30 cellular contexts compared by ENCODE assay signal in the genomic region with DNA sequence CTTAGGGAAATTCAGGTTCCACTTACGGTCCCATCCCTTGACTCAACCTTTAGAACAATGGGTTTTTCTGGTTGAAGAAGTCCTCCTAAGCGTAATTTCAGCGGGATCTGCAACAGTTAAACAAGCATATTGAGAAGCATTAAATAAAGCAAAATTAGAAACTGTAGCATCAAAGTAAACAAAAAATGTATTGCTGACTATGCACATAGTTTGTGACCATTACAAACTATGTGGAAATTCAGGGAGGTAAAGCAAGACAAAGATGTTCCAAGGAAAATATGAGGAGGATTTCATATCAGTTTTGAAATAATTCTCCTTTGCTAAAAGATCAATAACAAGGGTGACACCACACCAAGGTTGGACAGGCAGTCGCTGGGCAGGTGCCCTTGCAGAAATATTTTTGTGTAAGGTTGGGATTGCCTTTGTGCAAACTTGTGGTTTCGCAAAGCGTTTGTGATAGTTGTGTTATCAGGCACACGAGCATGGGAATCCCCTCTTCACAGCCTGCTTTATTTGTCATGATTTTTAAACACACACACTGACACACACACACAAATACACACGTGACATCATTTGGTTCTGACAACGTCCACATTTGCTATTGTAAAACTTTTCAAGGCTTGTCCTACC. TPM values are rescaled to one million over a fixed set of nuclear protein-coding genes. Genes with fewer than 3 reads are reported as not detected.
DNase-seq lines count a peak whose midpoint lies in the region; ATAC-seq, FAIRE-seq and TF ChIP-seq lines count a peak whose summit lies in the region.
"Had no signal": no experiment of that assay in that cellular context is flagged by ENCODE, and none has a peak within 500 bp of the region (broad histone marks: within the 10 kb centered on the region; RNA-seq: fewer than 3 reads in every experiment).

No MANE protein-coding gene starts in this region.

- no peak overlapping the region for H2AFZ ChIP-seq in GM12878 (ENCODE audit: control insufficient read depth, low read depth, low read length)
- H2AFZ ChIP-seq in HepG2 (ENCODE audit: low read length) = no peak overlapping the region
- no peak overlapping the region for H2AFZ ChIP-seq in GM23248

- TF ChIP-seq CTCF in A549 (IDR thresholded peaks at IDR 0.05) (no peak), GM12878 (IDR thresholded peaks at IDR 0.05 in 2 of 3, conservative IDR thresholded peaks at IDR 0.05 in 1 of 3; ENCODE audit: control insufficient read depth in 2 of 3, extremely low read depth in 1 of 3, insufficient read depth in 1 of 3, low read depth in 3 of 3, low read length in 3 of 3) (no peak), endodermal cell (conservative IDR thresholded peaks at IDR 0.05) (no peak), HepG2 (CRISPR knock-in tag; IDR thresholded peaks at IDR 0.05) (no peak)

- CTCF ChIA-PET in A549 (lab: Yijun Ruan, JAX) = no interaction called here
- CTCF ChIA-PET in GM12878 (lab: Yijun Ruan, JAX) = no interaction called here
- CTCF ChIA-PET in HepG2 (lab: Yijun Ruan, JAX; ENCODE audit: low intra/inter-chr PET ratio, low total read pairs) = no interaction called here

- H3K9me3 Mint-ChIP-seq in endodermal cell = peaks cover 57% of the 10 kb centered on the region

- H3K36me3 ChIP-seq in GM12878 (ENCODE audit: control insufficient read depth in 2 of 2, insufficient read depth in 2 of 2, low read length in 1 of 2) = no peaks in the 10 kb centered on the region
- H3K36me3 ChIP-seq in endodermal cell (ENCODE audit: control insufficient read depth, insufficient read depth, low read length) = no peaks in the 10 kb centered on the region
- H3K36me3 ChIP-seq in HepG2 (replicated peaks in 1 of 2; ENCODE audit: control insufficient read depth in 1 of 2, insufficient read depth in 2 of 2, low read length in 2 of 2) = no peaks in the 10 kb centered on the region
- no peaks in the 10 kb centered on the region for H3K36me3 ChIP-seq in GM23248 (ENCODE audit: low read depth)
- H3K36me3 ChIP-seq: BE2C, BLaER1 had no signal

- POLR2A ChIA-PET in A549 (lab: Yijun Ruan, JAX) (no interaction called here), GM12878 (lab: Charles Lee) (no interaction called here), HepG2 (lab: Yijun Ruan, JAX) (no interaction called here)

- H3K4me3 Mint-ChIP-seq in endodermal cell = no peak overlapping the region
- H3K4me3 Mint-ChIP-seq: CD14-positive monocyte; CD4-positive, alpha-beta memory T cell; CD4-positive, CD25-positive, alpha-beta regulatory T cell; CD8-positive, alpha-beta memory T cell had no signal

- no peaks in the 10 kb centered on the region for H3K9me2 ChIP-seq in GM23248 (ENCODE audit: insufficient read depth)

- intact Hi-C loops in GM12878 (cut with micrococcal nuclease; ENCODE audit: unreplicated experiment) = no loop called here
- intact Hi-C loops in HepG2 (cut with micrococcal nuclease; ENCODE audit: unreplicated experiment) = no loop called here

- TF ChIP-seq EP300 in A549 (IDR thresholded peaks at IDR 0.05) (no peak), GM12878 (IDR thresholded peaks at IDR 0.05; ENCODE audit: borderline replicate concordance in 1 of 2, control insufficient read depth in 1 of 2, low read depth in 2 of 2, low read length in 2 of 2) (no peak), HepG2 (IDR thresholded peaks at IDR 0.05; ENCODE audit: low read depth in 2 of 2, low read length in 2 of 2) (no peak), HepG2 (CRISPR knock-in tag; IDR thresholded peaks at IDR 0.05; ENCODE audit: borderline replicate concordance) (no peak)

- RAD21 ChIA-PET in GM12878 (lab: Charles Lee; ENCODE audit: unreplicated experiment) = no interaction called here

- no peak overlapping the region for H3K9ac ChIP-seq in GM12878 (ENCODE audit: control insufficient read depth, insufficient read depth, low read length)
- H3K9ac ChIP-seq in endodermal cell (ENCODE audit: extremely low read depth, low read length, poor library complexity, severe bottlenecking) = no peak overlapping the region
- H3K9ac ChIP-seq in HepG2 (ENCODE audit: insufficient read depth, low read depth, low read length) = no peak overlapping the region
- no peak overlapping the region for H3K9ac ChIP-seq in GM23248
- H3K9ac ChIP-seq: BLaER1 had no signal

- no peaks in the 10 kb centered on the region for H3K4me1 ChIP-seq in A549
- no peaks in the 10 kb centered on the region for H3K4me1 ChIP-seq in GM12878 (ENCODE audit: control insufficient read depth, insufficient read depth, low read length)
- no peaks in the 10 kb centered on the region for H3K4me1 ChIP-seq in endodermal cell (ENCODE audit: control insufficient read depth, insufficient read depth, low read length)
- H3K4me1 ChIP-seq in HepG2 (ENCODE audit: insufficient read depth, low read length) = peaks cover 41% of the 10 kb centered on the region
- no peaks in the 10 kb centered on the region for H3K4me1 ChIP-seq in GM23248 (ENCODE audit: insufficient read depth)
- H3K4me1 ChIP-seq: BE2C, BLaER1 had no signal

- no peaks in the 10 kb centered on the region for H3F3A ChIP-seq in GM23248 (ENCODE audit: insufficient read depth)

- in situ Hi-C loops in GM12878 (cut with MboI) (no loop called here), HepG2 (cut with HindIII; ENCODE audit: extremely low pct_ligation_motif_present, low pct_unique_long_range_greater_than_20kb) (no loop called here), GM23248 (cut with MboI) (no loop called here)

- peaks cover 16% of the 10 kb centered on the region for H3K27me3 Mint-ChIP-seq in endodermal cell (ENCODE audit: insufficient read depth)

- H3K27me3 ChIP-seq in GM12878 (replicated peaks in 1 of 2; ENCODE audit: control insufficient read depth in 2 of 2, insufficient read depth in 2 of 2, low read length in 1 of 2) (no peaks in the 10 kb centered on the region), endodermal cell (ENCODE audit: control insufficient read depth, insufficient read depth, low read length, poor library complexity, severe bottlenecking) (no peaks in the 10 kb centered on the region), HepG2 (ENCODE audit: control insufficient read depth in 1 of 2, insufficient read depth in 2 of 2, low read length in 2 of 2) (no peaks in the 10 kb centered on the region), GM23248 (replicated peaks; ENCODE audit: insufficient read depth) (no peaks in the 10 kb centered on the region)
- H3K27me3 ChIP-seq: BE2C, BLaER1 had no signal

- peaks cover 16% of the 10 kb centered on the region for H3K36me3 Mint-ChIP-seq in endodermal cell (ENCODE audit: low read depth)
- H3K36me3 Mint-ChIP-seq: CD14-positive monocyte had no signal

- H3K27ac ChIP-seq in A549 = no peak overlapping the region
- no peak overlapping the region for H3K27ac ChIP-seq in GM12878 (ENCODE audit: control insufficient read depth, insufficient read depth)
- no peak overlapping the region for H3K27ac ChIP-seq in endodermal cell (ENCODE audit: low read depth, low read length)
- no peak overlapping the region for H3K27ac ChIP-seq in HepG2 (ENCODE audit: extremely low read length, insufficient read depth, low read length)
- no peak overlapping the region for H3K27ac ChIP-seq in GM23248
- H3K27ac ChIP-seq: 22Rv1, BLaER1 had no signal

- no peak for ATAC-seq in A549
- ATAC-seq in GM12878 = no peak
- no peak for ATAC-seq in HepG2
- no peak for ATAC-seq in GM21723 (IDR thresholded peaks at IDR 0.05; ENCODE audit: unreplicated experiment)

- H4K20me1 ChIP-seq in GM12878 (ENCODE audit: control insufficient read depth, insufficient read depth) = no peaks in the 10 kb centered on the region
- H4K20me1 ChIP-seq in HepG2 (ENCODE audit: insufficient read depth, low read length) = no peaks in the 10 kb centered on the region
- H4K20me1 ChIP-seq in GM23248 (ENCODE audit: insufficient read depth) = no peaks in the 10 kb centered on the region
- H4K20me1 ChIP-seq: BLaER1 had no signal

- H3K4me2 ChIP-seq in A549 (no peak overlapping the region), GM12878 (ENCODE audit: control insufficient read depth, insufficient read depth) (no peak overlapping the region), HepG2 (ENCODE audit: low read depth, low read length) (no peak overlapping the region), GM23248 (ENCODE audit: unreplicated experiment) (no peak overlapping the region)
- H3K4me2 ChIP-seq: BLaER1 had no signal

- no peak for DNase-seq in A549 (ENCODE audit: low read depth in 1 of 2, low spot score in 1 of 2)
- no peak for DNase-seq in GM12878 (ENCODE audit: low read depth, low spot score)
- DNase-seq in endodermal cell = no peak
- no peak for DNase-seq in HepG2 (ENCODE audit: low spot score)
- no peak for DNase-seq in SIG-M5 treated with dmso at 0.1 percent for 504 hours (lab: John Stamatoyannopoulos, UW; ENCODE audit: unreplicated experiment)
- DNase-seq in GM23248 = no peak
- DNase-seq in islet precursor cell = no peak
- DNase-seq: ACHN; BE2C; C1 segment of cervical spinal cord; CD4-positive, alpha-beta memory T cell; CD4-positive, CD25-positive, alpha-beta regulatory T cell; CD8-positive, alpha-beta memory T cell; COR-L47; DMS 273 treated with DMSO at 0.1 percent for 48 hours; DMS153; DMS53; DMS79; DND-41; EL; GDM1 had no signal

- TF ChIP-seq POLR2A in A549 (IDR thresholded peaks at IDR 0.05; ENCODE audit: low read length) (no peak), GM12878 (IDR thresholded peaks at IDR 0.05; ENCODE audit: low read depth, low read length) (no peak), HepG2 (IDR thresholded peaks at IDR 0.05; ENCODE audit: insufficient read depth in 1 of 2, low read depth in 2 of 2, low read length in 2 of 2) (no peak)

- no peaks in the 10 kb centered on the region for H3K4me1 Mint-ChIP-seq in endodermal cell
- H3K4me1 Mint-ChIP-seq: CD14-positive monocyte; CD4-positive, alpha-beta memory T cell; CD8-positive, alpha-beta memory T cell had no signal

- peaks cover 20% of the 10 kb centered on the region; the same call in 2 of the 3 replicates for H3K9me3 ChIP-seq in A549
- no peaks in the 10 kb centered on the region; the same call in 2 of the 3 replicates for H3K9me3 ChIP-seq in GM12878 (replicated peaks; ENCODE audit: control insufficient read depth, insufficient read depth, low read length)
- H3K9me3 ChIP-seq in endodermal cell (ENCODE audit: control insufficient read depth, low read length) = peaks cover 35% of the 10 kb centered on the region
- H3K9me3 ChIP-seq in HepG2 (ENCODE audit: low read length) = 0 out of 2 replicates have a peak, but pooled peaks cover 4% of the 10 kb centered on the region
- H3K9me3 ChIP-seq in GM23248 (ENCODE audit: low read depth) = no peaks in the 10 kb centered on the region
- H3K9me3 ChIP-seq: BE2C had no signal

- H3K4me3 ChIP-seq in A549 (no peak overlapping the region), GM12878 (no peak overlapping the region), endodermal cell (ENCODE audit: low read length) (peak overlapping the region; percentile 23), HepG2 (replicated peaks in 1 of 3; ENCODE audit: insufficient read depth in 1 of 3, low read depth in 2 of 3, low read length in 3 of 3) (no peak overlapping the region), GM23248 (no peak overlapping the region)
- H3K4me3 ChIP-seq: BLaER1 had no signal

- no peak for TF ChIP-seq RAD21 in A549 (conservative IDR thresholded peaks at IDR 0.05 in 1 of 2, IDR thresholded peaks at IDR 0.05 in 1 of 2)
- TF ChIP-seq RAD21 in GM12878 (IDR thresholded peaks at IDR 0.05; ENCODE audit: insufficient read depth, low read depth, low read length) = no peak
- TF ChIP-seq RAD21 in HepG2 (CRISPR knock-in tag; IDR thresholded peaks at IDR 0.05) = no peak

- BruUV-seq in GM12878 (replicated peaks; lab: Mats Ljungman, UMichigan) = no TSS peak
- BruUV-seq in HepG2 (replicated peaks; lab: Mats Ljungman, UMichigan) = no TSS peak

- H3K79me2 ChIP-seq in GM12878 (ENCODE audit: control insufficient read depth, insufficient read depth, low read length) (no peaks in the 10 kb centered on the region), HepG2 (ENCODE audit: insufficient read depth, low read length) (no peaks in the 10 kb centered on the region), GM23248 (ENCODE audit: insufficient read depth) (no peaks in the 10 kb centered on the region)

- 81% methylated on average over 9 of the region's 9 CpGs for WGBS in A549 (ENCODE audit: missing lambda C conversion rate)
- WGBS in GM12878 (ENCODE audit: insufficient coverage, insufficient replicate concordance, low lambda C conversion rate, missing lambda C conversion rate) = 51% methylated on average over 9 of the region's 9 CpGs
- WGBS in endodermal cell (ENCODE audit: insufficient coverage in 1 of 2, insufficient read length in 1 of 2), 2 experiments = 94% methylated on average over 4 to 9 of the region's 9 CpGs
- 85% methylated on average over 9 of the region's 9 CpGs for WGBS in HepG2 (ENCODE audit: low lambda C conversion rate)
- 60 to 61% methylated on average over 9 of the region's 9 CpGs for WGBS in GM23248 (ENCODE audit: low coverage in 1 of 2, low lambda C conversion rate in 2 of 2, missing lambda C conversion rate in 2 of 2), 2 experiments

- SMC1A ChIA-PET in GM12878 (lab: Charles Lee; ENCODE audit: uncharacterized antibody, unreplicated experiment) = no interaction called here

- FAIRE-seq in A549 (lab: Jason Lieb, UNC) (no peak), GM12878 (lab: Jason Lieb, UNC) (no peak), HepG2 (lab: Jason Lieb, UNC) (no peak)
- FAIRE-seq: GM12891 had no signal

- no peak overlapping the region for H3K27ac Mint-ChIP-seq in endodermal cell
- H3K27ac Mint-ChIP-seq: CD14-positive monocyte; CD4-positive, alpha-beta memory T cell; CD4-positive, CD25-positive, alpha-beta regulatory T cell; CD8-positive, alpha-beta memory T cell had no signal

RNA-seq across cellular contexts. Expression of gene CYP3A5, which starts 5.4 kb away (rescaled TPM):
- polyA plus RNA-seq in A549 (2011; rRNA removed) (9.7 and 12.2 TPM in 2 replicates), A549 (2017; fragmentation: RNase III; extraction: RNeasy Plus Mini Kit Qiagen cat#74134 plus additional on column Dnase treatment) (2.2 to 2.3 TPM (median 2.3 TPM) in 3 replicates), GM12878 (2011; rRNA removed) (not detected in 2 replicates), GM12878 (2014; fragmentation: Illumina TruSeq; extraction: Trizol) (0.06 and 0.33 TPM in 2 replicates), GM12878 (2014; fragmentation: Nextera tagmentation; extraction: Ambion mirVana) (under 1 TPM; 0.05 to 0.10 TPM), GM12878 (2014; rRNA removed) (0.08 TPM in 2 replicates), GM12878 (2016; fragmentation: Nextera tagmentation; extraction: Ambion mirVana) (1 to 10 TPM; 1.0 to 1.3 TPM), HepG2 (2011; rRNA removed) (9.3 and 9.6 TPM in 2 replicates), GM23248 (2016; fragmentation: Nextera tagmentation; extraction: Ambion mirVana) (0.26 and 0.33 TPM in 2 replicates)
- 0.26 and 0.52 TPM in 2 replicates for polyA plus RNA-seq in A549 (2012; cell fraction: cytosol; rRNA removed)
- 1.6 and 2.2 TPM in 2 replicates for polyA plus RNA-seq in A549 (2012; cell fraction: nucleus; rRNA removed)
- polyA minus RNA-seq in A549 (2011; rRNA and poly(A)+ RNA removed) = 8.1 and 13.1 TPM in 2 replicates
- not detected in 2 replicates for total RNA-seq in GM12878 (2013; cell fraction: nucleolus; rRNA removed)
- total RNA-seq in GM12878 (2014; rRNA removed) (0.06 TPM in 1 of 2 replicates, not detected in the other), GM12878 (2014; rRNA removed; fragmentation: Illumina TruSeq; extraction: Trizol) (0.22 TPM in 1 of 2 replicates, not detected in the other), GM12878 (2021) (0.27 TPM in 1 of 2 replicates, not detected in the other), endodermal cell (under 1 TPM; 0.38 to 0.42 TPM), HepG2 (2016; rRNA removed; fragmentation: Illumina TruSeq; extraction: Trizol) (1.7 and 5.7 TPM in 2 replicates)
- 0.63 TPM for polyA plus RNA-seq in GM12878 (2011; ENCODE audit: low read depth)
- polyA plus RNA-seq in GM12878 (2011; cell fraction: cytosol; rRNA removed) = not detected in 2 replicates
- polyA plus RNA-seq in GM12878 (2011; cell fraction: nucleus; rRNA removed) = 0.15 TPM in 1 of 2 replicates, not detected in the other
- 0.31 and 0.37 TPM in 2 replicates for polyA plus RNA-seq in GM12878 (2012)
- polyA minus RNA-seq in GM12878 (2011; rRNA and poly(A)+ RNA removed) = not detected in 2 replicates
- polyA minus RNA-seq in GM12878 (2011; cell fraction: cytosol; rRNA and poly(A)+ RNA removed) = not detected in 2 replicates
- polyA minus RNA-seq in GM12878 (2011; cell fraction: nucleus; rRNA and poly(A)+ RNA removed) = not detected in 2 replicates
- polyA plus RNA-seq in endodermal cell (2013, experiment 1 of 2) = 0.14 TPM
- polyA plus RNA-seq in endodermal cell (2013, experiment 2 of 2) = 0.12 TPM
- total RNA-seq in HepG2 (2016; cell fraction: cytosol; rRNA removed; fragmentation: Illumina TruSeq; extraction: Trizol; ENCODE audit: low read depth) = 0.88 and 1.1 TPM in 2 replicates
- total RNA-seq in HepG2 (2016; cell fraction: insoluble cytoplasmic fraction; rRNA removed; fragmentation: Illumina TruSeq; extraction: Trizol) = 1.5 and 4.8 TPM in 2 replicates
- total RNA-seq in HepG2 (2016; cell fraction: membrane; rRNA removed; fragmentation: Illumina TruSeq; extraction: Trizol) = 1.1 and 1.4 TPM in 2 replicates
- total RNA-seq in HepG2 (2016; cell fraction: nucleus; rRNA removed; fragmentation: Illumina TruSeq; extraction: Trizol) = 11.9 and 12.6 TPM in 2 replicates
- polyA plus RNA-seq in HepG2 (2011; cell fraction: cytosol; rRNA removed) = 2.2 and 3.8 TPM in 2 replicates
- polyA plus RNA-seq in HepG2 (2011; cell fraction: nucleus; rRNA removed) = 33.5 and 37.7 TPM in 2 replicates
- polyA plus RNA-seq in HepG2 (2012) = 11.9 and 12.8 TPM in 2 replicates
- polyA plus RNA-seq in HepG2 (2016; cell fraction: cytosol; fragmentation: Illumina TruSeq; extraction: Trizol; ENCODE audit: low read depth) = 0.24 and 0.85 TPM in 2 replicates
- polyA plus RNA-seq in HepG2 (2016; cell fraction: insoluble cytoplasmic fraction; fragmentation: Illumina TruSeq; extraction: Trizol; ENCODE audit: low read depth) = 1.4 and 1.9 TPM in 2 replicates
- polyA plus RNA-seq in HepG2 (2016; cell fraction: membrane; fragmentation: Illumina TruSeq; extraction: Trizol; ENCODE audit: low read depth) = 0.49 and 0.56 TPM in 2 replicates
- 9.0 and 11.5 TPM in 2 replicates for polyA plus RNA-seq in HepG2 (2016; cell fraction: nucleus; fragmentation: Illumina TruSeq; extraction: Trizol; ENCODE audit: insufficient read depth, low read depth)
- 0.07 and 10.0 TPM in 2 replicates for polyA minus RNA-seq in HepG2 (2011; rRNA and poly(A)+ RNA removed; ENCODE audit: low replicate concordance)
- 1.8 and 4.5 TPM in 2 replicates for polyA minus RNA-seq in HepG2 (2011; cell fraction: cytosol; rRNA and poly(A)+ RNA removed)
- polyA minus RNA-seq in HepG2 (2011; cell fraction: nucleus; rRNA and poly(A)+ RNA removed) = 72.4 and 84.9 TPM in 2 replicates
- not detected in 2 replicates for total RNA-seq in GM23248 (2014; rRNA removed; shearing (Covaris generic))
- total RNA-seq: CD4-positive, alpha-beta memory T cell; CD4-positive, CD25-positive, alpha-beta regulatory T cell; CD8-positive, alpha-beta memory T cell; G401 had no signal

RNA-seq across cellular contexts. Expression of gene CYP3A7, which starts 49.8 kb away (rescaled TPM):
- polyA plus RNA-seq in A549 (2011; rRNA removed) (0.16 and 0.34 TPM in 2 replicates), A549 (2017; fragmentation: RNase III; extraction: RNeasy Plus Mini Kit Qiagen cat#74134 plus additional on column Dnase treatment) (0.14 TPM in 1 of 3 replicates, not detected in the others), GM12878 (2011; rRNA removed) (0.05 and 0.07 TPM in 2 replicates), GM12878 (2014; fragmentation: Illumina TruSeq; extraction: Trizol) (0.06 TPM in 1 of 2 replicates, not detected in the other), GM12878 (2014; fragmentation: Nextera tagmentation; extraction: Ambion mirVana) (not detected), GM12878 (2014; rRNA removed) (not detected in 2 replicates), GM12878 (2016; fragmentation: Nextera tagmentation; extraction: Ambion mirVana) (not detected), HepG2 (2011; rRNA removed) (5.7 and 5.8 TPM in 2 replicates), GM23248 (2016; fragmentation: Nextera tagmentation; extraction: Ambion mirVana) (not detected in 2 replicates)
- polyA plus RNA-seq in A549 (2012; cell fraction: cytosol; rRNA removed) = not detected in 2 replicates
- polyA plus RNA-seq in A549 (2012; cell fraction: nucleus; rRNA removed) = not detected in 2 replicates
- not detected in 2 replicates for polyA minus RNA-seq in A549 (2011; rRNA and poly(A)+ RNA removed)
- not detected in 2 replicates for total RNA-seq in GM12878 (2013; cell fraction: nucleolus; rRNA removed)
- total RNA-seq in GM12878 (2014; rRNA removed) (0.11 TPM in 1 of 2 replicates, not detected in the other), GM12878 (2014; rRNA removed; fragmentation: Illumina TruSeq; extraction: Trizol) (not detected in 2 replicates), GM12878 (2021) (not detected in 2 replicates), endodermal cell (not detected), HepG2 (2016; rRNA removed; fragmentation: Illumina TruSeq; extraction: Trizol) (6.4 and 6.6 TPM in 2 replicates)
- polyA plus RNA-seq in GM12878 (2011; ENCODE audit: low read depth) = not detected
- 0.06 TPM in 1 of 2 replicates, not detected in the other for polyA plus RNA-seq in GM12878 (2011; cell fraction: cytosol; rRNA removed)
- polyA plus RNA-seq in GM12878 (2011; cell fraction: nucleus; rRNA removed) = 0.07 and 0.16 TPM in 2 replicates
- polyA plus RNA-seq in GM12878 (2012) = not detected in 2 replicates
- not detected in 2 replicates for polyA minus RNA-seq in GM12878 (2011; rRNA and poly(A)+ RNA removed)
- not detected in 2 replicates for polyA minus RNA-seq in GM12878 (2011; cell fraction: cytosol; rRNA and poly(A)+ RNA removed)
- polyA minus RNA-seq in GM12878 (2011; cell fraction: nucleus; rRNA and poly(A)+ RNA removed) = not detected in 2 replicates
- not detected for polyA plus RNA-seq in endodermal cell (2013, experiment 1 of 2)
- not detected for polyA plus RNA-seq in endodermal cell (2013, experiment 2 of 2)
- total RNA-seq in HepG2 (2016; cell fraction: cytosol; rRNA removed; fragmentation: Illumina TruSeq; extraction: Trizol; ENCODE audit: low read depth) = 1.1 and 1.4 TPM in 2 replicates
- total RNA-seq in HepG2 (2016; cell fraction: insoluble cytoplasmic fraction; rRNA removed; fragmentation: Illumina TruSeq; extraction: Trizol) = 5.7 and 6.4 TPM in 2 replicates
- 2.3 and 2.5 TPM in 2 replicates for total RNA-seq in HepG2 (2016; cell fraction: membrane; rRNA removed; fragmentation: Illumina TruSeq; extraction: Trizol)
- 6.7 and 7.7 TPM in 2 replicates for total RNA-seq in HepG2 (2016; cell fraction: nucleus; rRNA removed; fragmentation: Illumina TruSeq; extraction: Trizol)
- polyA plus RNA-seq in HepG2 (2011; cell fraction: cytosol; rRNA removed) = 1.5 and 3.1 TPM in 2 replicates
- 5.9 and 6.8 TPM in 2 replicates for polyA plus RNA-seq in HepG2 (2011; cell fraction: nucleus; rRNA removed)
- polyA plus RNA-seq in HepG2 (2012) = 10.4 and 10.9 TPM in 2 replicates
- polyA plus RNA-seq in HepG2 (2016; cell fraction: cytosol; fragmentation: Illumina TruSeq; extraction: Trizol; ENCODE audit: low read depth) = 0.79 and 0.80 TPM in 2 replicates
- polyA plus RNA-seq in HepG2 (2016; cell fraction: insoluble cytoplasmic fraction; fragmentation: Illumina TruSeq; extraction: Trizol; ENCODE audit: low read depth) = 5.8 and 6.0 TPM in 2 replicates
- polyA plus RNA-seq in HepG2 (2016; cell fraction: membrane; fragmentation: Illumina TruSeq; extraction: Trizol; ENCODE audit: low read depth) = 1.9 and 2.2 TPM in 2 replicates
- 7.5 and 7.8 TPM in 2 replicates for polyA plus RNA-seq in HepG2 (2016; cell fraction: nucleus; fragmentation: Illumina TruSeq; extraction: Trizol; ENCODE audit: insufficient read depth, low read depth)
- 0.38 TPM in 1 of 2 replicates, not detected in the other for polyA minus RNA-seq in HepG2 (2011; rRNA and poly(A)+ RNA removed; ENCODE audit: low replicate concordance)
- 1.8 and 1.9 TPM in 2 replicates for polyA minus RNA-seq in HepG2 (2011; cell fraction: cytosol; rRNA and poly(A)+ RNA removed)
- polyA minus RNA-seq in HepG2 (2011; cell fraction: nucleus; rRNA and poly(A)+ RNA removed) = 5.2 and 8.2 TPM in 2 replicates
- not detected in 2 replicates for total RNA-seq in GM23248 (2014; rRNA removed; shearing (Covaris generic))
- total RNA-seq: A172; A673; CD4-positive, alpha-beta memory T cell; CD4-positive, CD25-positive, alpha-beta regulatory T cell; CD8-positive, alpha-beta memory T cell; Daoy; G401 had no signal
- polyA plus RNA-seq: CD14-positive monocyte; CD4-positive, CD25-positive, alpha-beta regulatory T cell; CD8-positive, alpha-beta memory T cell had no signal
